In the genomic region with DNA sequence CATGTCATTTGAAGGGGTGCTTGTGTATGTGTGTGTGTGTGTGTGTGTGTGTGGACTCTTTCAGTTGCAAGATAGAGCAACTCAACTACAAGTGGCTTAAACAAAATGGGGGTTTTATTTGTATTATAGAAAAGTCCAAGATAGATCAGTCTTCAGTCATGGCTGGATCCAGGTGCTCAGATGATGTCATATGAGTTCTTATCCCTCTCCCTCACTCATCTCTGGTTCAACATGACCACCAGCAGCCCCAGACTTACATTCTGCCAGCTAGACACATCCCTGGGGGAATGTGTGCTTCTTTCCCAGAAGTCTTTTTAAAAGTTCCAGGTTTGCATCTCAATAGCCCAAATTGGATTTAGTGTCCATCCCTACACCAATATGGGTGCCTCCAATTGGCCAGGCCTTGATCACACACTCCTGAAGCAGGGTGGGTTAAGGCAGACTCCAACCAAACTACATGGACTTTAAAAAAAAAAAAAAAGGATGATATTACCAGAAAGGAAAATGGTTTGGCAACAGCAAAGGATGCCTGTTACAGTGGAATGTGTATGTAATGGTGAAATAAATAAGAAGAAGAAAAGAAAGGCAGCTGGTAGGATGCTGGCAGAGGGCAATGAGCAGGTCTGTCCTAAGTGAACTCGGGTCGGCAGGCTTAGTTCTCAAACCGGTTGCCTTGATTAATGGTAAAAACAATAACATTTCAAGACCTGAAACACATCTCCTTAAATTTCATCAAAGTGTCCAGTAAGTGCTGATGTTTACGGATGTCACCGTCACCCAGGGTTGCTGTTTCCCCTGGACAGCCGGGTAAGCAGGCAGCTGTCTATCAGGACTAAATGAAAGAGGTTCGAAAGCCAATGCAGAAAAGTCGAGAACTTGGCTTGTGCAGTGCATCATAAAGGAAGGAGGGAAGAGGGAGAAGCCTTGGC, we compare ENCODE assay signal across 1 cellular context.
TF ChIP-seq lines count a peak whose summit lies in the region.

No MANE protein-coding gene starts in this region.

TF ChIP-seq in GM23338, 12 proteins besides CTCF, POLR2A, EP300 and RAD21 (continued from another document):
- TF ChIP-seq ZNF462 (CRISPR knock-in tag; IDR thresholded peaks at IDR 0.05) = no peak
- TF ChIP-seq STAT1 (IDR thresholded peaks at IDR 0.05; ENCODE audit: unreplicated experiment) = no peak
- TF ChIP-seq EZH2 (IDR thresholded peaks at IDR 0.05; ENCODE audit: low read depth, unreplicated experiment) = no peak
- TF ChIP-seq POLR2AphosphoS5 (IDR thresholded peaks at IDR 0.05; ENCODE audit: low read depth) = no peak
- no peak for TF ChIP-seq ZNF114 (CRISPR knock-in tag; IDR thresholded peaks at IDR 0.05)
- TF ChIP-seq CREB1 (CRISPR knock-in tag; IDR thresholded peaks at IDR 0.05; ENCODE audit: low read depth) = no peak
- no peak for TF ChIP-seq EZH2phosphoT487 (IDR thresholded peaks at IDR 0.05; ENCODE audit: unreplicated experiment)
- TF ChIP-seq, protein P1, sequence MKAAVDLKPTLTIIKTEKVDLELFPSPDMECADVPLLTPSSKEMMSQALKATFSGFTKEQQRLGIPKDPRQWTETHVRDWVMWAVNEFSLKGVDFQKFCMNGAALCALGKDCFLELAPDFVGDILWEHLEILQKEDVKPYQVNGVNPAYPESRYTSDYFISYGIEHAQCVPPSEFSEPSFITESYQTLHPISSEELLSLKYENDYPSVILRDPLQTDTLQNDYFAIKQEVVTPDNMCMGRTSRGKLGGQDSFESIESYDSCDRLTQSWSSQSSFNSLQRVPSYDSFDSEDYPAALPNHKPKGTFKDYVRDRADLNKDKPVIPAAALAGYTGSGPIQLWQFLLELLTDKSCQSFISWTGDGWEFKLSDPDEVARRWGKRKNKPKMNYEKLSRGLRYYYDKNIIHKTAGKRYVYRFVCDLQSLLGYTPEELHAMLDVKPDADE (IDR thresholded peaks at IDR 0.05) = no peak
- TF ChIP-seq REST (IDR thresholded peaks at IDR 0.05; ENCODE audit: unreplicated experiment) = no peak
